22 cellular contexts compared by ENCODE assay signal in genomic region chr2:11705711-11706110, GRCh38.
"Had no signal": no experiment of that assay in that cellular context is flagged by ENCODE, and none has a peak within 500 bp of the region (broad histone marks: within the 10 kb centered on the region; RNA-seq: fewer than 3 reads in every experiment).

No MANE protein-coding gene starts in this region.

- H3K27ac ChIP-seq: colonic mucosa, coronary artery, dorsolateral prefrontal cortex, epithelial cell of prostate, esophagus muscularis mucosa, esophagus squamous epithelium, foreskin keratinocyte, gastrocnemius medialis, gastroesophageal sphincter, heart left ventricle, heart right ventricle had no signal

- DNase-seq: colonic mucosa; cortex of kidney; dermis blood vessel endothelial cell; dorsolateral prefrontal cortex; effector CD4-positive, alpha-beta T cell; effector CD8-positive, alpha-beta T cell; effector memory CD4-positive, alpha-beta T cell; effector memory CD8-positive, alpha-beta T cell; endodermal cell; erythroblast; esophagus squamous epithelium; foreskin fibroblast; foreskin keratinocyte; foreskin melanocyte; gastrocnemius medialis; glutamatergic neuron; heart left ventricle; heart right ventricle had no signal

- H3K4me1 ChIP-seq: colonic mucosa had no signal

- H3K4me3 ChIP-seq: colonic mucosa, coronary artery, dorsolateral prefrontal cortex, esophagus muscularis mucosa, esophagus squamous epithelium, gastrocnemius medialis, gastroesophageal sphincter, heart left ventricle, heart right ventricle had no signal

- H3K9me3 ChIP-seq: colonic mucosa, esophagus muscularis mucosa, esophagus squamous epithelium, gastrocnemius medialis, gastroesophageal sphincter, heart left ventricle, heart right ventricle had no signal

- H3K36me3 ChIP-seq: colonic mucosa, esophagus muscularis mucosa, esophagus squamous epithelium, gastrocnemius medialis, gastroesophageal sphincter, heart left ventricle, heart right ventricle had no signal
